In the genomic region with DNA sequence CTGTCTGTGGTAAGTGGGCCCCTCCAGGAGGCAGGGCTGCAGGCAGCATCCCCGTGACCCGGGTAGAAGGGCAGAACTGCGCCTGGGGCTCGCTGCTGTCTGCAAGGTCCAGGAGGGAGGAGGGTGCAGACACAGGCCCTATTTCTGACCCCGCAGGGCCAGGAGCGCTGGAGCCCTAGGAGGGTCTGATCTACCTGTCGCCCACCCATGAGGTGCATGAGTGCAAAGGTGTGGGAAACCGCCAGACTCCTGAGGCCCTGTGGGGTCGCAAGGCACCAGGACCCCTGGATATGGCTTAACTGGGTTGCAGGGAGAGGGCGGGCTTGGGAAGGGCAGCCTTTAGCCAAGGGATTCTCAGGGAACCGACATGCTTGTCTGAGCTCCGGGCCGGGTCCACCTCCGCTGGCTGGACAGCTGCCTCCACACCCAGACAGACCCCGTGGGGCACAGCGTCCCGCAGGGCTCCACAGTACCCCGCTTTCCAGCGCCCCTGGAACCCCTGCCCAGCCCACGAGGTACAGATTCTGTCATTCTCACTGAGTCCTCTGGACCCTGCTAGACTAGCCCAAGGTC, we compare ENCODE assay signal across 21 cellular contexts.
"Had no signal": no experiment of that assay in that cellular context is flagged by ENCODE, and none has a peak within 500 bp of the region (broad histone marks: within the 10 kb centered on the region; RNA-seq: fewer than 3 reads in every experiment).

No MANE protein-coding gene starts in this region.

- H3K36me3 ChIP-seq: ascending aorta, cardiac muscle cell, esophagus squamous epithelium, heart right ventricle, left lung, neutrophil, right lobe of liver, thoracic aorta had no signal

- H3K27ac ChIP-seq: ascending aorta, cardiac muscle cell, esophagus squamous epithelium, heart right ventricle, left lung, neutrophil, right lobe of liver, skin epidermis, thoracic aorta had no signal

- H3K9me3 ChIP-seq: ascending aorta, esophagus squamous epithelium, heart right ventricle, left lung, mucosa of descending colon, neutrophil, right lobe of liver, thoracic aorta had no signal

- H3K4me3 ChIP-seq: ascending aorta, cardiac muscle cell, esophagus squamous epithelium, heart right ventricle, left lung, lung, mucosa of descending colon, right lobe of liver, skin epidermis, thoracic aorta had no signal

- ATAC-seq: activated CD8-positive, alpha-beta T cell treated with anti-CD3 and anti-CD28 coated beads for 36 hours; left lung; mucosa of descending colon had no signal

- H3K4me1 ChIP-seq: ascending aorta, left lung, right lobe of liver had no signal

- DNase-seq: activated B cell treated with CpG ODN at 0.5 μM for 24 hours; activated CD4-positive, alpha-beta T cell treated with anti-CD3 and anti-CD28 coated beads, Interleukin-2, amount 50 U/mL, for 1 hour; activated CD8-positive, alpha-beta T cell treated with anti-CD3 and anti-CD28 coated beads for 36 hours; activated naive CD4-positive, alpha-beta T cell treated with Interleukin-2 at 50 U/mL for 16 hours; activated naive CD8-positive, alpha-beta T cell treated with anti-CD3 and anti-CD28 coated beads, Interleukin-2, amount 10 ng/mL, durations not matched to agents 7 days and 5 days; activated T-cell treated with anti-CD3 and anti-CD28 coated beads, Interleukin-2, amount 50 U/mL, for 72 hours; esophagus squamous epithelium; foreskin melanocyte; heart right ventricle; kidney glomerular epithelial cell; mucosa of descending colon; stimulated activated naive CD4-positive, alpha-beta T cell treated with Interleukin-2 at 50 U/mL for 16 hours; T-helper 2 cell had no signal

- H3K27me3 ChIP-seq: ascending aorta, cardiac muscle cell, esophagus squamous epithelium, heart right ventricle, left lung, neutrophil, right lobe of liver had no signal
